Comparison of ENCODE assay signal across 15 cellular contexts in the genomic region with DNA sequence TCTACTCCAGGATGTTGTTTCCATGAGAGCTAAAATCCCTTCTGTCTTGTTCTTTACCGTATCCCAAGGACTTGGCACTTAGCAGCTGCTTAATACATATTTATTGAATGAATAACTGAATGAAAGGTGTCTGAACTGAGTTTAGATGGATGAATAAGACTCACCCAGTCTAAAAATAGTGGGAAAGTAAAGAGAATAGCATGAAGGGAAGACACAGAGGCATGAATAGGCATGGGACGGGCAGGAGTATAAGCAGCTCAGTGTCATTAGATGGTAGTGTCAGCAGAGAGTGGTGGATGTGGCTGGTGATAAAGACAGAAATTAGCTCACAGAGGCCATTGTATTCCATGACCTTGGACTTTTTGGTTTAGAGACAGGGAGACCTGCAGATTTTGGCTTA. TPM values are rescaled to one million over a fixed set of nuclear protein-coding genes. Genes with fewer than 3 reads are reported as not detected.
"Had no signal": no experiment of that assay in that cellular context is flagged by ENCODE, and none has a peak within 500 bp of the region (broad histone marks: within the 10 kb centered on the region; RNA-seq: fewer than 3 reads in every experiment).

No MANE protein-coding gene starts in this region.

- H3K27me3 ChIP-seq: colonic mucosa, neural progenitor cell, ovary, right lobe of liver had no signal

- H3K9me3 ChIP-seq: colonic mucosa, heart right ventricle, mucosa of descending colon, right lobe of liver had no signal

- H3K4me3 ChIP-seq: colonic mucosa, heart right ventricle, mucosa of descending colon, neural progenitor cell, ovary, right lobe of liver, skin epidermis had no signal

- H3K36me3 ChIP-seq: colonic mucosa, heart right ventricle, neural progenitor cell, ovary, right lobe of liver had no signal

- H3K27ac ChIP-seq: colonic mucosa, heart right ventricle, neural progenitor cell, ovary, right lobe of liver, skin epidermis had no signal

- H3K4me1 ChIP-seq: colonic mucosa, right lobe of liver had no signal

- DNase-seq: colonic mucosa; dermis blood vessel endothelial cell; erythroblast; heart right ventricle; hypothalamus; mucosa of descending colon; nucleus accumbens; ovary; right lobe of liver; stimulated activated CD4-positive, alpha-beta T cell treated with anti-CD3 and anti-CD28 coated beads, Interleukin-2, amount 100 ng/mL, for 24 hours; stimulated activated naive CD4-positive, alpha-beta T cell treated with Interleukin-2 at 50 U/mL for 16 hours; trophoblast cell had no signal

- ATAC-seq: left lobe of liver, mucosa of descending colon, right lobe of liver had no signal

RNA-seq across cellular contexts. Expression of gene IL12RB2, which starts 9.2 kb away (rescaled TPM):
- total RNA-seq: dermis blood vessel endothelial cell had no signal
